ENCODE assay signal across 14 cellular contexts in the genomic region with DNA sequence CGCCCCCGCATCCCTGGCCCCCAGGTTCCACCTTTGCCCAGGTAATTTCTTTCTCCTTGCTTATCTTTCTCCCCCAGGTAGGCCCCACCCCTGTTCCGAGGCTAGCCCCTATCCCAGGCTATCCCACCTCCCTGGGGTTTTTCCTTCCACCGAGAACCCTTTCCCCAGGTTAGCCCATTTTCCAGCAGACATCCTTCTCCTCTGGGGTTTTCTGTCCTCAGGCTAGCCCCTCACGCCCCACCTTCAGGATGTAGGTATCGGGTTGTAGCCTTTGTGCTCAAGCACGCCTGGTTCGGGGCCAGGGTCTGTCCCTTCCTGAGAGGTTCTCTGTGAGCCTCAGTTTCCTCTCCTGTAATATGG. TPM values are rescaled to one million over a fixed set of nuclear protein-coding genes. Genes with fewer than 3 reads are reported as not detected.
DNase-seq lines count a peak whose midpoint lies in the region; ATAC-seq and TF ChIP-seq lines count a peak whose summit lies in the region.
"Had no signal": no experiment of that assay in that cellular context is flagged by ENCODE, and none has a peak within 500 bp of the region (broad histone marks: within the 10 kb centered on the region; RNA-seq: fewer than 3 reads in every experiment).

No MANE protein-coding gene starts in this region.

- no peaks in the 10 kb centered on the region for H3K9me3 ChIP-seq in SU-DHL-6 (ENCODE audit: insufficient read depth, low read length)
- no peaks in the 10 kb centered on the region for H3K9me3 ChIP-seq in vagina
- H3K9me3 ChIP-seq: body of pancreas, gastroesophageal sphincter had no signal

- H3K4me1 ChIP-seq in vagina, result no peaks in the 10 kb centered on the region

- no peak overlapping the region for H3K27ac ChIP-seq in SU-DHL-6 (ENCODE audit: low read depth, low read length)
- no peak overlapping the region for H3K27ac ChIP-seq in vagina
- H3K27ac ChIP-seq: body of pancreas, gastroesophageal sphincter had no signal

- intact Hi-C loops in vagina (cut with DNase I), result no loop called here

- DNase-seq in activated T-cell treated with anti-CD3 and anti-CD28 coated beads, Interleukin-2, amount 50 U/mL, for 24 hours, result no peak
- no peak for DNase-seq in activated T-cell treated with anti-CD3 and anti-CD28 coated beads, Interleukin-2, amount 50 U/mL, for 1 hour
- DNase-seq in glutamatergic neuron (no peak), vagina (ENCODE audit: extremely low spot score in 2 of 2) (no peak), omental fat pad (ENCODE audit: low spot score) (no peak)
- DNase-seq in stimulated activated effector memory CD8-positive, alpha-beta T cell treated with anti-CD3 and anti-CD28 coated beads, Interleukin-12 subunit alpha, Interleukin-12 subunit beta, amount 100 ng/mL, for 72 hours (ENCODE audit: low spot score in 2 of 2), result no peak
- DNase-seq: body of pancreas; effector memory CD4-positive, alpha-beta T cell; PC-3 had no signal

- H3K36me3 ChIP-seq in SU-DHL-6 (ENCODE audit: low read length), result no peaks in the 10 kb centered on the region
- H3K36me3 ChIP-seq in vagina, result no peaks in the 10 kb centered on the region
- H3K36me3 ChIP-seq: gastroesophageal sphincter had no signal

- no peaks in the 10 kb centered on the region for H4K20me1 ChIP-seq in SU-DHL-6 (ENCODE audit: low read depth, low read length)

- H3K27me3 Mint-ChIP-seq in activated T-cell treated with anti-CD3 and anti-CD28 coated beads, Interleukin-2, amount 50 U/mL, for 24 hours, result no peaks in the 10 kb centered on the region
- peaks cover 12% of the 10 kb centered on the region for H3K27me3 Mint-ChIP-seq in glutamatergic neuron (ENCODE audit: unreplicated experiment)

- no peak overlapping the region for H2AFZ ChIP-seq in SU-DHL-6 (ENCODE audit: low read depth, low read length, severe bottlenecking)

- no peaks in the 10 kb centered on the region for H3F3A ChIP-seq in SU-DHL-6 (ENCODE audit: insufficient read depth)

- no peak for TF ChIP-seq CTCF in SU-DHL-6 (IDR thresholded peaks at IDR 0.05; ENCODE audit: insufficient read depth, low read length, poor library complexity, severe bottlenecking)
- TF ChIP-seq CTCF in glutamatergic neuron (IDR thresholded peaks at IDR 0.05; ENCODE audit: partially characterized antibody, unreplicated experiment), result no peak
- no peak for TF ChIP-seq CTCF in vagina (IDR thresholded peaks at IDR 0.05)
- no peak for TF ChIP-seq CTCF in omental fat pad (IDR thresholded peaks at IDR 0.05)

- H3K4me2 ChIP-seq in SU-DHL-6 (ENCODE audit: low read depth, low read length, poor library complexity, severe bottlenecking), result peak overlapping the region; percentile 31

- H3K27me3 ChIP-seq in SU-DHL-6 (ENCODE audit: low read length), result no peaks in the 10 kb centered on the region
- H3K27me3 ChIP-seq in vagina, result no peaks in the 10 kb centered on the region

- H3K4me3 ChIP-seq in SU-DHL-6 (ENCODE audit: insufficient read depth, low read length, poor library complexity, severe bottlenecking), result no peak overlapping the region
- H3K4me3 ChIP-seq in vagina, result no peak overlapping the region
- H3K4me3 ChIP-seq: body of pancreas had no signal

- peak overlapping the region; percentile 60 for H3K4me3 Mint-ChIP-seq in activated T-cell treated with anti-CD3 and anti-CD28 coated beads, Interleukin-2, amount 50 U/mL, for 24 hours
- peak overlapping the region; percentile 65 for H3K4me3 Mint-ChIP-seq in glutamatergic neuron (ENCODE audit: unreplicated experiment)
- H3K4me3 Mint-ChIP-seq in stimulated activated effector memory CD8-positive, alpha-beta T cell treated with anti-CD3 and anti-CD28 coated beads, Interleukin-12 subunit alpha, Interleukin-12 subunit beta, amount 100 ng/mL, for 72 hours, result peak overlapping the region; percentile 70

- peak overlapping the region; percentile 29 for H3K27ac Mint-ChIP-seq in activated T-cell treated with anti-CD3 and anti-CD28 coated beads, Interleukin-2, amount 50 U/mL, for 24 hours
- H3K27ac Mint-ChIP-seq in glutamatergic neuron (ENCODE audit: unreplicated experiment), result peak overlapping the region; percentile 43
- no peak overlapping the region for H3K27ac Mint-ChIP-seq in stimulated activated effector memory CD8-positive, alpha-beta T cell treated with anti-CD3 and anti-CD28 coated beads, Interleukin-12 subunit alpha, Interleukin-12 subunit beta, amount 100 ng/mL, for 72 hours

- no peaks in the 10 kb centered on the region for H3K79me2 ChIP-seq in SU-DHL-6 (ENCODE audit: insufficient read depth, low read length)

- peaks cover 31% of the 10 kb centered on the region for H3K4me1 Mint-ChIP-seq in activated T-cell treated with anti-CD3 and anti-CD28 coated beads, Interleukin-2, amount 50 U/mL, for 24 hours (ENCODE audit: low read depth)
- H3K4me1 Mint-ChIP-seq in glutamatergic neuron (ENCODE audit: low read depth, unreplicated experiment), result peaks cover 7% of the 10 kb centered on the region
- peaks cover 35% of the 10 kb centered on the region for H3K4me1 Mint-ChIP-seq in stimulated activated effector memory CD8-positive, alpha-beta T cell treated with anti-CD3 and anti-CD28 coated beads, Interleukin-12 subunit alpha, Interleukin-12 subunit beta, amount 100 ng/mL, for 72 hours

- TF ChIP-seq POLR2A in vagina (IDR thresholded peaks at IDR 0.05), result no peak

- H3K9me3 Mint-ChIP-seq in activated T-cell treated with anti-CD3 and anti-CD28 coated beads, Interleukin-2, amount 50 U/mL, for 24 hours, result no peaks in the 10 kb centered on the region
- H3K9me3 Mint-ChIP-seq in glutamatergic neuron (ENCODE audit: unreplicated experiment), result peaks cover 8% of the 10 kb centered on the region
- H3K9me3 Mint-ChIP-seq in stimulated activated effector memory CD8-positive, alpha-beta T cell treated with anti-CD3 and anti-CD28 coated beads, Interleukin-12 subunit alpha, Interleukin-12 subunit beta, amount 100 ng/mL, for 72 hours, result no peaks in the 10 kb centered on the region

- no peak for ATAC-seq in stimulated activated effector memory CD8-positive, alpha-beta T cell treated with anti-CD3 and anti-CD28 coated beads, Interleukin-12 subunit alpha, Interleukin-12 subunit beta, amount 100 ng/mL, for 72 hours
- ATAC-seq in omental fat pad (ENCODE audit: low FRiP score) (no peak), GM19324 (IDR thresholded peaks at IDR 0.05; ENCODE audit: low FRiP score, unreplicated experiment) (no peak)
- ATAC-seq: body of pancreas, gastroesophageal sphincter had no signal

- H3K36me3 Mint-ChIP-seq in activated T-cell treated with anti-CD3 and anti-CD28 coated beads, Interleukin-2, amount 50 U/mL, for 24 hours (ENCODE audit: low read depth), result no peaks in the 10 kb centered on the region
- H3K36me3 Mint-ChIP-seq in glutamatergic neuron (ENCODE audit: unreplicated experiment), result no peaks in the 10 kb centered on the region
- H3K36me3 Mint-ChIP-seq in stimulated activated effector memory CD8-positive, alpha-beta T cell treated with anti-CD3 and anti-CD28 coated beads, Interleukin-12 subunit alpha, Interleukin-12 subunit beta, amount 100 ng/mL, for 72 hours, result peaks cover 16% of the 10 kb centered on the region

- no peaks in the 10 kb centered on the region for H3K9me2 ChIP-seq in SU-DHL-6 (replicated peaks; ENCODE audit: insufficient read depth, low read length)

- no peak overlapping the region for H3K9ac ChIP-seq in SU-DHL-6 (ENCODE audit: low read length)

RNA-seq across cellular contexts. Expression of gene FSD1, which starts 0.8 kb away (rescaled TPM):
- total RNA-seq in glutamatergic neuron (ENCODE audit: unreplicated experiment) (156 TPM), vagina (1.7 TPM), omental fat pad (not detected)
- total RNA-seq: body of pancreas had no signal

RNA-seq across cellular contexts. Expression of gene TMIGD2, which starts 3.0 kb away (rescaled TPM):
- total RNA-seq in glutamatergic neuron (ENCODE audit: unreplicated experiment) (not detected), vagina (not detected), omental fat pad (under 1 TPM in 1 of 4 donors, not detected in 3; 0.79 TPM)
- total RNA-seq: body of pancreas, osteoblast, PC-3 had no signal

RNA-seq across cellular contexts. Expression of gene SHD, which starts 26.2 kb away (rescaled TPM):
- total RNA-seq in glutamatergic neuron (ENCODE audit: unreplicated experiment) (254 TPM), vagina (not detected), omental fat pad (under 1 TPM in 1 of 4 donors, not detected in 3; 0.19 TPM)
- total RNA-seq: body of pancreas; gastroesophageal sphincter; osteoblast; T-helper 1 cell treated with Interleukin-12 subunit alpha and Interleukin-12 subunit beta and Interleukin-4 antibody, amounts not matched to agents 30 ng/mL and 1 ng/mL, for 36 hours had no signal

RNA-seq across cellular contexts. Expression of gene STAP2, which starts 33.4 kb away (rescaled TPM):
- total RNA-seq in glutamatergic neuron (ENCODE audit: unreplicated experiment), result 18.1 TPM
- total RNA-seq in vagina, result 29.2 TPM
- 10 to 100 TPM in 2 of 4 donors, 1 to 10 TPM in 2; 4.6 to 18.8 (median 7.7) TPM for total RNA-seq in omental fat pad

RNA-seq across cellular contexts. Expression of gene MPND, which starts 38.1 kb away (rescaled TPM):
- total RNA-seq in glutamatergic neuron (ENCODE audit: unreplicated experiment), result 56.7 TPM
- total RNA-seq in vagina, result 10.1 TPM
- total RNA-seq in omental fat pad, result 1 to 10 TPM; 3.5 to 7.1 (median 6.0) TPM

Comparison
In these comparisons a context has a peak if more than half of its experiments do, and no peak if none do; other contexts are left out.
1. RNA of gene FSD1, which starts 0.8 kb away (total RNA-seq): 156 TPM in glutamatergic neuron (single experiment); 1.7 TPM in vagina (single experiment) and not detected in omental fat pad; every median in the first group is over 10 times any median in the second.
2. RNA of gene SHD, which starts 26.2 kb away (total RNA-seq): 254 TPM in glutamatergic neuron (single experiment); not detected in vagina (single experiment) and 0.19 TPM in omental fat pad; every median in the first group is over 100 times any median in the second.
3. Peak in every context shown above with its lines, with median percentiles within 50 percentile points of each other: H3K4me3 Mint-ChIP-seq.